In the genomic region with DNA sequence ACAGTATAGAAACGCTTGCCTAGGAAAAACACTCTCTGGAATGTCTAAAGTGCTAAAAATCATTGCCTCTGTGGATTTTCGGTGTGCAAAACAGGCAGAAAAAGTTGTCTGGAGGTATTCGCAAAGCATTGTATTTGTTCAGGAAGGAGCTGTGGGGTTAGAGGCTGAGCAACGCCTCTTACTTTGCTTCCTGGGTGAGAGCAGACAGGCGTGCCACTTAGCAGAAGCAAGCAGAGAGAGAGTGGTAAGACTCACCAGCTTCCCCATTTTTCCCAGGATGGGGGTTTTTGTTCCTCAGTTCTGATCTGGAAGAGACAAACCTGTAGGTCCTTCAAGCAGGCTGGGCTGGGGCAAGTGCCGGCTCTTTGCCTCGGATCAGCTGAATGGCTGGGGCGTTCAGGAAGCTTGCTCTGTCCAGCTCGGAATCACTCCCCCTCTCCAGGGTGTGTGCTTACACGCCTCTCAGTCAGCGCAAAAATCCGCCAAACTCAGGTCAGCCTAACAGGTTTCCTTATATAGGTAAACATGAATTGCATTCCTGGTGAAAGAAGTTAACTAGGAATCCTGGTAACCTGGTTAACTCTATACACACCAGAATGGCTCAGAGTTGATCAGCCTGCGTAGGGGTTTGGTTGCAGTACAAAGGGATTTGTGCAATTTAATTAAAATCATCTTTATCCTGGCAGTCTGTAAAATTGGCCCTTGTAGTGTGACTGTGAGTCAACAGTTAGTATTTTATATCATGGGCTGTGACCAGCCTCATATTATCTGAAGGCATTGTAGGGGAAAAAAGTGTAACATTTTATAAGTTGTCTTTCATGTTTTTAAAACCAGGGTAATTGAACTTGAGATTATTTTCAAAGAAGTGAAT, we compare ENCODE assay signal across 9 cellular contexts.
DNase-seq lines count a peak whose midpoint lies in the region; TF ChIP-seq lines count a peak whose summit lies in the region.
"Had no signal": no experiment of that assay in that cellular context is flagged by ENCODE, and none has a peak within 500 bp of the region (broad histone marks: within the 10 kb centered on the region; RNA-seq: fewer than 3 reads in every experiment).

No MANE protein-coding gene starts in this region.

- no peaks in the 10 kb centered on the region for H3K36me3 ChIP-seq in esophagus squamous epithelium
- H3K36me3 ChIP-seq in muscle layer of colon (ENCODE audit: insufficient read depth, low read length): no peaks in the 10 kb centered on the region
- H3K36me3 ChIP-seq: SJCRH30 had no signal

- peak overlapping the region; percentile 11 to 54 (median 35) for H3K4me3 ChIP-seq in esophagus squamous epithelium
- H3K4me3 ChIP-seq in muscle layer of colon (ENCODE audit: low read depth in 1 of 2, low read length in 2 of 2): peak overlapping the region in 1 of 2 donors; percentile 62
- H3K4me3 ChIP-seq: SJCRH30 had no signal

- no peak for TF ChIP-seq CTCF in esophagus squamous epithelium (IDR thresholded peaks at IDR 0.05)

- intact Hi-C loops in esophagus squamous epithelium (cut with DNase I): no loop called here

- DNase-seq in Ammon's horn (ENCODE audit: low spot score) (peak; percentile 10), NCI-H748 treated with DMSO at 0.1 percent for 48 hours (lab: John Stamatoyannopoulos, UW) (peak; percentile 70), esophagus squamous epithelium (lab: John Stamatoyannopoulos, UW) (no peak), UCSD-AML1 (lab: John Stamatoyannopoulos, UW; ENCODE audit: unreplicated experiment) (no peak), cortex of kidney (lab: John Stamatoyannopoulos, UW) (no peak)
- no peak for DNase-seq in stimulated activated CD4-positive, alpha-beta T cell treated with anti-CD3 and anti-CD28 coated beads, Interleukin-4, amount 100 ng/mL, for 4 hours
- DNase-seq in activated CD4-positive, alpha-beta T cell treated with anti-CD3 and anti-CD28 coated beads for 48 hours: no peak
- DNase-seq: SJCRH30 had no signal

- H3K27me3 ChIP-seq in esophagus squamous epithelium (no peaks in the 10 kb centered on the region), muscle layer of colon (ENCODE audit: control insufficient read depth in 1 of 2, insufficient read depth in 2 of 2, low read length in 2 of 2) (no peaks in the 10 kb centered on the region)
- H3K27me3 ChIP-seq: SJCRH30 had no signal

- no peak overlapping the region for H3K9ac ChIP-seq in muscle layer of colon (ENCODE audit: low read length)

- 39 to 41% methylated on average over 2 to 12 of the region's 13 CpGs for WGBS in esophagus squamous epithelium, 2 donors

- peaks cover 0 to 9% (median 0%) of the 10 kb centered on the region in 3 donors for H3K4me1 ChIP-seq in esophagus squamous epithelium
- H3K4me1 ChIP-seq in muscle layer of colon (ENCODE audit: insufficient read depth, low read length): no peaks in the 10 kb centered on the region

- peak overlapping the region in 3 of 4 donors; percentile 59 to 71 (median 69) for H3K27ac ChIP-seq in esophagus squamous epithelium
- peak overlapping the region; percentile 27 for H3K27ac ChIP-seq in muscle layer of colon (ENCODE audit: low read depth, low read length)
- H3K27ac ChIP-seq: SJCRH30 had no signal

- no peaks in the 10 kb centered on the region for H3K9me3 ChIP-seq in esophagus squamous epithelium
- no peaks in the 10 kb centered on the region for H3K9me3 ChIP-seq in muscle layer of colon (ENCODE audit: low read length)

- no peak for TF ChIP-seq POLR2A in esophagus squamous epithelium (IDR thresholded peaks at IDR 0.05)

Comparison
In these comparisons a context has a peak if more than half of its experiments do, and no peak if none do; other contexts are left out.
1. DNase-seq: peak in Ammon's horn (single experiment) and NCI-H748 treated with DMSO at 0.1 percent for 48 hours (single experiment); none in esophagus squamous epithelium (single experiment), UCSD-AML1 (single experiment), cortex of kidney (single experiment), stimulated activated CD4-positive, alpha-beta T cell treated with anti-CD3 and anti-CD28 coated beads, Interleukin-4, amount 100 ng/mL, for 4 hours (0 of 2) and activated CD4-positive, alpha-beta T cell treated with anti-CD3 and anti-CD28 coated beads for 48 hours (single experiment).